Comparison of ENCODE assay signal across 26 cellular contexts in the genomic region with DNA sequence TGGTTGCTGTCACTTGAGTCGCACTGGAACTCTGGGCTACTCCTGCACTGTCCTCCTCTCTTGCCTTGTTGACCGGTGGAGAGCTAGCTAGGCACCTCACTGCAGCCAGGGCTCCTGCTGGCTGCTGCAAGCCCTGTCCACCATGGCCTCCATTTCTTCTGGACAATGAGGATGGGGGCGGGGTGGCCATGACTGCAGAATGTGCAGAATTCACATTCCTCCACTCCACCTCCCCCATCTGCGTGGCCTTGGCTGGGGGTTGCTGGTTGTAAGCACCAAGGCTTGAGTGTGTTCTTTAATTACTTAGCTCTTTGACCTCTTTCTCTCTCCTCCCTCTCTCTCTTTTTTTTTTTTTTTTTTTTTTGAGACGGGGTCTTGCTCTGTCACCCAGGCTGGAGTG.
"Had no signal": no experiment of that assay in that cellular context is flagged by ENCODE, and none has a peak within 500 bp of the region (broad histone marks: within the 10 kb centered on the region; RNA-seq: fewer than 3 reads in every experiment).

No MANE protein-coding gene starts in this region.

- H3K4me1 ChIP-seq: body of pancreas, left lung, right atrium auricular region, uterus had no signal

- H3K36me3 ChIP-seq: cardiac muscle cell, left lung, right atrium auricular region, uterus, WERI-Rb-1 had no signal

- H3K36me3 Mint-ChIP-seq: activated naive CD4-positive, alpha-beta T cell treated with anti-CD3 and anti-CD28 coated beads, Interleukin-2, amount 10 ng/mL, durations not matched to agents 7 days and 5 days; stimulated activated naive B cell treated with anti-CD40 and anti-IgM and Interleukin-4, amounts not matched to agents 10 μg/mL and 1 μg/mL and 100 μg/mL, for 72 hours had no signal

- H3K27ac Mint-ChIP-seq: activated CD4-positive, alpha-beta T cell treated with anti-CD3 and anti-CD28 coated beads, Interleukin-2, amount 10 ng/mL, durations not matched to agents 7 days and 5 days; activated CD8-positive, alpha-beta memory T cell treated with anti-CD3 and anti-CD28 coated beads, Interleukin-2, amount 10 ng/mL, durations not matched to agents 7 days and 5 days; activated CD8-positive, alpha-beta T cell treated with anti-CD3 and anti-CD28 coated beads for 36 hours; activated naive CD4-positive, alpha-beta T cell treated with anti-CD3 and anti-CD28 coated beads, Interleukin-2, amount 10 ng/mL, durations not matched to agents 7 days and 5 days; mesothelial cell of epicardium; natural killer cell treated with Interleukin-12 subunit alpha and Interleukin-12 subunit beta and Interleukin-15 and Interleukin-18, amount 100 ng/mL, for 72 hours; stimulated activated naive B cell treated with anti-CD40 and anti-IgM and Interleukin-4, amounts not matched to agents 10 μg/mL and 1 μg/mL and 100 μg/mL, for 72 hours had no signal

- H3K4me3 Mint-ChIP-seq: activated CD4-positive, alpha-beta T cell treated with anti-CD3 and anti-CD28 coated beads, Interleukin-2, amount 10 ng/mL, durations not matched to agents 7 days and 5 days; activated CD8-positive, alpha-beta memory T cell treated with anti-CD3 and anti-CD28 coated beads, Interleukin-2, amount 10 ng/mL, durations not matched to agents 7 days and 5 days; activated CD8-positive, alpha-beta T cell treated with anti-CD3 and anti-CD28 coated beads for 36 hours; activated naive CD4-positive, alpha-beta T cell treated with anti-CD3 and anti-CD28 coated beads, Interleukin-2, amount 10 ng/mL, durations not matched to agents 7 days and 5 days; dendritic cell treated with granulocyte-macrophage colony-stimulating factor and Interleukin-4, amounts not matched to agents 40 ng/mL and 50 ng/mL, for 4 days; mesothelial cell of epicardium; natural killer cell treated with Interleukin-12 subunit alpha and Interleukin-12 subunit beta and Interleukin-15 and Interleukin-18, amount 100 ng/mL, for 72 hours; stimulated activated naive B cell treated with anti-CD40 and anti-IgM and Interleukin-4, amounts not matched to agents 10 μg/mL and 1 μg/mL and 100 μg/mL, for 72 hours had no signal

- H3K4me2 ChIP-seq: smooth muscle cell had no signal

- H3K4me3 ChIP-seq: body of pancreas, cardiac muscle cell, left lung, right atrium auricular region, smooth muscle cell, uterus had no signal

- H3K27me3 Mint-ChIP-seq: activated CD8-positive, alpha-beta T cell treated with anti-CD3 and anti-CD28 coated beads for 36 hours; dendritic cell treated with granulocyte-macrophage colony-stimulating factor and Interleukin-4, amounts not matched to agents 40 ng/mL and 50 ng/mL, for 4 days had no signal

- H3K27ac ChIP-seq: body of pancreas, cardiac muscle cell, left lung, right atrium auricular region, uterus, WERI-Rb-1 had no signal

- ATAC-seq: activated CD8-positive, alpha-beta memory T cell treated with anti-CD3 and anti-CD28 coated beads, Interleukin-2, amount 10 ng/mL, durations not matched to agents 7 days and 5 days; activated CD8-positive, alpha-beta T cell treated with anti-CD3 and anti-CD28 coated beads for 36 hours; body of pancreas; left lung; stimulated activated naive B cell treated with anti-CD40 and anti-IgM and Interleukin-4, amounts not matched to agents 10 μg/mL and 1 μg/mL and 100 μg/mL, for 72 hours had no signal

- DNase-seq: activated CD4-positive, alpha-beta T cell treated with anti-CD3 and anti-CD28 coated beads, Interleukin-2, amount 10 ng/mL, durations not matched to agents 7 days and 5 days; activated CD4-positive, CD25-positive, alpha-beta regulatory T cell treated with anti-CD3 and anti-CD28 coated beads, Interleukin-2, amount 50 U/mL, for 72 hours; activated CD8-positive, alpha-beta memory T cell treated with anti-CD3 and anti-CD28 coated beads, Interleukin-2, amount 10 ng/mL, durations not matched to agents 7 days and 5 days; activated CD8-positive, alpha-beta T cell treated with anti-CD3 and anti-CD28 coated beads for 36 hours; activated effector memory CD4-positive, alpha-beta T cell treated with anti-CD3 and anti-CD28 coated beads, Interleukin-2, amount 50 U/mL, for 16 hours; activated naive CD4-positive, alpha-beta T cell treated with anti-CD3 and anti-CD28 coated beads, Interleukin-2, amount 10 ng/mL, durations not matched to agents 7 days and 5 days; activated T-cell treated with anti-CD3 and anti-CD28 coated beads for 4 hours; anterior cingulate cortex; effector CD4-positive, alpha-beta T cell; foreskin fibroblast; kidney; left lung; nucleus accumbens; stimulated activated CD4-positive, alpha-beta T cell treated with anti-CD3 and anti-CD28 coated beads, Interleukin-15, amount 100 ng/mL, for 24 hours; stimulated activated CD4-positive, alpha-beta T cell treated with anti-CD3 and anti-CD28 coated beads, Interleukin-2, amount 100 ng/mL, for 48 hours; stimulated activated CD8-positive, alpha-beta memory T cell treated with anti-CD3 and anti-CD28 coated beads, Interleukin-4, amount 100 ng/mL, for 48 hours; stimulated activated naive B cell treated with anti-CD40 and anti-IgM and Interleukin-4, amounts not matched to agents 10 μg/mL and 1 μg/mL and 100 μg/mL, for 72 hours; uterus; WERI-Rb-1 had no signal

- H3K27me3 ChIP-seq: body of pancreas, cardiac muscle cell, left lung, right atrium auricular region, uterus had no signal

- H3K9me3 Mint-ChIP-seq: natural killer cell treated with Interleukin-12 subunit alpha and Interleukin-12 subunit beta and Interleukin-15 and Interleukin-18, amount 100 ng/mL, for 72 hours had no signal

- H3K4me1 Mint-ChIP-seq: activated CD4-positive, alpha-beta T cell treated with anti-CD3 and anti-CD28 coated beads, Interleukin-2, amount 10 ng/mL, durations not matched to agents 7 days and 5 days; activated CD8-positive, alpha-beta memory T cell treated with anti-CD3 and anti-CD28 coated beads, Interleukin-2, amount 10 ng/mL, durations not matched to agents 7 days and 5 days; activated naive CD4-positive, alpha-beta T cell treated with anti-CD3 and anti-CD28 coated beads, Interleukin-2, amount 10 ng/mL, durations not matched to agents 7 days and 5 days; mesothelial cell of epicardium; stimulated activated naive B cell treated with anti-CD40 and anti-IgM and Interleukin-4, amounts not matched to agents 10 μg/mL and 1 μg/mL and 100 μg/mL, for 72 hours had no signal
